11 cellular contexts compared by ENCODE assay signal in genomic region chr10:30542001-30542861, GRCh38.
DNase-seq lines count a peak whose midpoint lies in the region; ATAC-seq and TF ChIP-seq lines count a peak whose summit lies in the region.
"Had no signal": no experiment of that assay in that cellular context is flagged by ENCODE, and none has a peak within 500 bp of the region (broad histone marks: within the 10 kb centered on the region; RNA-seq: fewer than 3 reads in every experiment).

No MANE protein-coding gene starts in this region.

- H3K27me3 Mint-ChIP-seq in natural killer cell (ENCODE audit: low read depth in 2 of 2), result no peaks in the 10 kb centered on the region
- H3K27me3 Mint-ChIP-seq in naive thymus-derived CD8-positive, alpha-beta T cell, result peaks cover 0 to 3% (median 0%) of the 10 kb centered on the region in 5 donors

- H3K4me2 ChIP-seq in OCI-LY1 (ENCODE audit: low read length), result 0 out of 2 replicates have a peak overlapping the region, but pooled peaks have one; percentile 3

- H3K27ac ChIP-seq in OCI-LY1 (ENCODE audit: low read depth, low read length, poor library complexity, severe bottlenecking) (no peak overlapping the region), prostate gland (no peak overlapping the region)

- ATAC-seq in GM21576 (IDR thresholded peaks at IDR 0.05; ENCODE audit: unreplicated experiment), result peak; percentile 48
- ATAC-seq in natural killer cell, result peak in 1 of 3 donors; percentile 43
- ATAC-seq in HG02571 (IDR thresholded peaks at IDR 0.05; ENCODE audit: unreplicated experiment), result no peak
- no peak for ATAC-seq in naive thymus-derived CD8-positive, alpha-beta T cell
- ATAC-seq in GM21737 (IDR thresholded peaks at IDR 0.05; ENCODE audit: unreplicated experiment), result no peak

- DNase-seq in GM10266 (ENCODE audit: extremely low spot score), result peak; percentile 29
- DNase-seq in natural killer cell, result no peak
- no peak for DNase-seq in prostate gland (ENCODE audit: low spot score)
- no peak for DNase-seq in naive thymus-derived CD8-positive, alpha-beta T cell
- DNase-seq: activated CD4-positive, alpha-beta T cell treated with anti-CD3 and anti-CD28 coated beads, Interleukin-2, amount 50 U/mL, for 4 hours; erythroblast; RPMI8226 had no signal

- H3K36me3 ChIP-seq in OCI-LY1 (ENCODE audit: insufficient read depth, low read length), result no peaks in the 10 kb centered on the region
- H3K36me3 ChIP-seq in prostate gland, result no peaks in the 10 kb centered on the region

- POLR2A ChIA-PET in naive thymus-derived CD8-positive, alpha-beta T cell (lab: Charles Lee), result no interaction called here

- no peak overlapping the region for H3K9ac ChIP-seq in OCI-LY1 (ENCODE audit: low read length)

- intact Hi-C loops in natural killer cell (cut with micrococcal nuclease) (no loop called here), prostate gland (cut with DNase I) (no loop called here)

- no peaks in the 10 kb centered on the region for H3K9me2 ChIP-seq in OCI-LY1 (ENCODE audit: low read depth, low read length)

- H3K27me3 ChIP-seq in OCI-LY1 (ENCODE audit: insufficient read depth, low read length) (no peaks in the 10 kb centered on the region), prostate gland (replicated peaks; ENCODE audit: insufficient read depth) (no peaks in the 10 kb centered on the region)

- no peaks in the 10 kb centered on the region for H3K9me3 Mint-ChIP-seq in natural killer cell
- peaks cover 0 to 2% (median 0%) of the 10 kb centered on the region in 9 donors for H3K9me3 Mint-ChIP-seq in naive thymus-derived CD8-positive, alpha-beta T cell

- no peaks in the 10 kb centered on the region for H3K36me3 Mint-ChIP-seq in natural killer cell
- H3K36me3 Mint-ChIP-seq in naive thymus-derived CD8-positive, alpha-beta T cell, result peaks cover 0 to 3% (median 0%) of the 10 kb centered on the region in 3 donors

- H3K4me3 Mint-ChIP-seq in natural killer cell, result no peak overlapping the region
- H3K4me3 Mint-ChIP-seq in naive thymus-derived CD8-positive, alpha-beta T cell, result no peak overlapping the region

- TF ChIP-seq CTCF in GM10266 (IDR thresholded peaks at IDR 0.05; ENCODE audit: control insufficient read depth, insufficient read depth, low read depth, missing control alignments), result no peak
- TF ChIP-seq CTCF in OCI-LY1 (IDR thresholded peaks at IDR 0.05; ENCODE audit: low read length), result no peak
- no peak for TF ChIP-seq CTCF in natural killer cell (IDR thresholded peaks at IDR 0.05)
- no peak for TF ChIP-seq CTCF in prostate gland (IDR thresholded peaks at IDR 0.05)

- peak overlapping the region; percentile 18 to 22 for H3K27ac Mint-ChIP-seq in natural killer cell
- H3K27ac Mint-ChIP-seq in naive thymus-derived CD8-positive, alpha-beta T cell, result no peak overlapping the region

- H3F3A ChIP-seq in OCI-LY1 (ENCODE audit: insufficient read depth, low read length), result no peaks in the 10 kb centered on the region

- H4K20me1 ChIP-seq in OCI-LY1 (ENCODE audit: insufficient read depth, low read length), result no peaks in the 10 kb centered on the region

- peaks cover 8% of the 10 kb centered on the region for H3K4me1 ChIP-seq in OCI-LY1 (ENCODE audit: insufficient read depth, low read length, severe bottlenecking)
- H3K4me1 ChIP-seq in prostate gland (replicated peaks), result no peaks in the 10 kb centered on the region

- no peaks in the 10 kb centered on the region for H3K79me2 ChIP-seq in OCI-LY1 (ENCODE audit: insufficient read depth, low read length)

- no peak for TF ChIP-seq POLR2A in prostate gland (IDR thresholded peaks at IDR 0.05)

- no peak overlapping the region for H3K4me3 ChIP-seq in OCI-LY1 (ENCODE audit: low read depth, low read length, poor library complexity, severe bottlenecking)
- no peak overlapping the region for H3K4me3 ChIP-seq in prostate gland

- H3K4me1 Mint-ChIP-seq in natural killer cell, result no peaks in the 10 kb centered on the region
- peaks cover 0 to 10% (median 0%) of the 10 kb centered on the region in 4 donors for H3K4me1 Mint-ChIP-seq in naive thymus-derived CD8-positive, alpha-beta T cell

- WGBS in prostate gland, result 53% methylated on average over 14 of the region's 14 CpGs

- H3K9me3 ChIP-seq in OCI-LY1 (ENCODE audit: low read length) (no peaks in the 10 kb centered on the region), prostate gland (no peaks in the 10 kb centered on the region)

- no peak overlapping the region for H2AFZ ChIP-seq in OCI-LY1 (ENCODE audit: low read length)

Comparison
In these comparisons a context has a peak if more than half of its experiments do, and no peak if none do; other contexts are left out.
1. H3K27ac Mint-ChIP-seq: peak in natural killer cell (2 of 2); none in naive thymus-derived CD8-positive, alpha-beta T cell (0 of 10).